In the genomic region with DNA sequence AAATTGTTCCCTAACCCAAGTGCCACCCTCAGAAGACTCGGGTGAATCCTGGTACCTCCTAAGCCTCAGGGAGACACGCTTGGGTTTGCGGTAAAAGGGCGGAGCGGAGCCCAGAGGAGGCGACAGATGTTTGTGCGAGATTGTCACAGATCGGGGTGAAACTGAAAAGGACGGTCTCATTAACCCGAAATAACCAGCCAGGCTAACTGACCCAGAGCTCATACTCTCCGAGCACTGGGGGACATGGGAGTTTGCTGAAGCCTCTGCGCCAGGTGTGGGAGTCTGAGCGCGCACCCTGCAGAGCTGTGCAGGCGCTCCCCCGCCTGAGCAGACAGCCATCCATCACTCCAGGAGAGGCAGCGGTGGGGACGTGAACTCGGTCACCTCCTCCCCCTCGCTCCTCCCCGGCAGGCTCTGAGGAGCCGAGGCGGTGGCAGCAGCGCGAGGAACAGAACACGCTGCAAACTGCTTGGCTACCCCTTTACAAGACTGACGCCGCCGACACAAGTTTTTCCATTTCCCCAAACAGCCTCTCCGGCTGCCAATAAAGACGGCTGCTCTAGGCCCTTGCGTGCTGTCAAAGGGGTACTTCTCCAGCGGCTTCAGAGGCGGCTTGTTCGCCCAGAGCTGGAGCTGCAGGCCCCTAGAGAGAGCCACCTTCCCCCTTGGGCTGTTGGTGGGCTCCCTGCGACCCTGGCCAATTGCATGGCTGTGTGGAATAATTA, we compare ENCODE assay signal across 1 cellular context.
TF ChIP-seq lines count a peak whose summit lies in the region.

No MANE protein-coding gene starts in this region.

TF ChIP-seq in K562, 482 proteins besides CTCF, POLR2A, EP300 and RAD21 (continued from another document and continues in another):
- TF ChIP-seq, protein P1, sequence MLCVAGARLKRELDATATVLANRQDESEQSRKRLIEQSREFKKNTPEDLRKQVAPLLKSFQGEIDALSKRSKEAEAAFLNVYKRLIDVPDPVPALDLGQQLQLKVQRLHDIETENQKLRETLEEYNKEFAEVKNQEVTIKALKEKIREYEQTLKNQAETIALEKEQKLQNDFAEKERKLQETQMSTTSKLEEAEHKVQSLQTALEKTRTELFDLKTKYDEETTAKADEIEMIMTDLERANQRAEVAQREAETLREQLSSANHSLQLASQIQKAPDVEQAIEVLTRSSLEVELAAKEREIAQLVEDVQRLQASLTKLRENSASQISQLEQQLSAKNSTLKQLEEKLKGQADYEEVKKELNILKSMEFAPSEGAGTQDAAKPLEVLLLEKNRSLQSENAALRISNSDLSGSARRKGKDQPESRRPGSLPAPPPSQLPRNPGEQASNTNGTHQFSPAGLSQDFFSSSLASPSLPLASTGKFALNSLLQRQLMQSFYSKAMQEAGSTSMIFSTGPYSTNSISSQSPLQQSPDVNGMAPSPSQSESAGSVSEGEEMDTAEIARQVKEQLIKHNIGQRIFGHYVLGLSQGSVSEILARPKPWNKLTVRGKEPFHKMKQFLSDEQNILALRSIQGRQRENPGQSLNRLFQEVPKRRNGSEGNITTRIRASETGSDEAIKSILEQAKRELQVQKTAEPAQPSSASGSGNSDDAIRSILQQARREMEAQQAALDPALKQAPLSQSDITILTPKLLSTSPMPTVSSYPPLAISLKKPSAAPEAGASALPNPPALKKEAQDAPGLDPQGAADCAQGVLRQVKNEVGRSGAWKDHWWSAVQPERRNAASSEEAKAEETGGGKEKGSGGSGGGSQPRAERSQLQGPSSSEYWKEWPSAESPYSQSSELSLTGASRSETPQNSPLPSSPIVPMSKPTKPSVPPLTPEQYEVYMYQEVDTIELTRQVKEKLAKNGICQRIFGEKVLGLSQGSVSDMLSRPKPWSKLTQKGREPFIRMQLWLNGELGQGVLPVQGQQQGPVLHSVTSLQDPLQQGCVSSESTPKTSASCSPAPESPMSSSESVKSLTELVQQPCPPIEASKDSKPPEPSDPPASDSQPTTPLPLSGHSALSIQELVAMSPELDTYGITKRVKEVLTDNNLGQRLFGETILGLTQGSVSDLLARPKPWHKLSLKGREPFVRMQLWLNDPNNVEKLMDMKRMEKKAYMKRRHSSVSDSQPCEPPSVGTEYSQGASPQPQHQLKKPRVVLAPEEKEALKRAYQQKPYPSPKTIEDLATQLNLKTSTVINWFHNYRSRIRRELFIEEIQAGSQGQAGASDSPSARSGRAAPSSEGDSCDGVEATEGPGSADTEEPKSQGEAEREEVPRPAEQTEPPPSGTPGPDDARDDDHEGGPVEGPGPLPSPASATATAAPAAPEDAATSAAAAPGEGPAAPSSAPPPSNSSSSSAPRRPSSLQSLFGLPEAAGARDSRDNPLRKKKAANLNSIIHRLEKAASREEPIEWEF (CRISPR knock-in tag; IDR thresholded peaks at IDR 0.05): no peak; the same call in 1 of the 2 replicates
- TF ChIP-seq SOX6 (IDR thresholded peaks at IDR 0.05): peak; percentile 92
- TF ChIP-seq TBP (optimal IDR thresholded peaks at IDR 0.05; ENCODE audit: low read depth, low read length): peak; percentile 43
- TF ChIP-seq MYBL2 (IDR thresholded peaks at IDR 0.05; ENCODE audit: low read depth): no peak
- TF ChIP-seq MYBL2 (CRISPR knock-in tag; IDR thresholded peaks at IDR 0.05; ENCODE audit: borderline replicate concordance): no peak
- TF ChIP-seq NFIC (IDR thresholded peaks at IDR 0.05): peak; percentile 85
- TF ChIP-seq PHB (CRISPR knock-in tag; IDR thresholded peaks at IDR 0.05): peak; percentile 82; the same call in 1 of the 2 replicates
- peak; percentile 90 for TF ChIP-seq TARDBP (IDR thresholded peaks at IDR 0.05)
- TF ChIP-seq XRCC5 (IDR thresholded peaks at IDR 0.05; ENCODE audit: low read depth, low read length): peak; percentile 96
- TF ChIP-seq TEAD2 (tag; IDR thresholded peaks at IDR 0.05): no peak
- TF ChIP-seq CCNT2 (IDR thresholded peaks at IDR 0.05; ENCODE audit: borderline replicate concordance, extremely low read depth, insufficient read length, low read depth, low read length): peak; percentile 99
- no peak for TF ChIP-seq EZH2 (IDR thresholded peaks at IDR 0.05; ENCODE audit: borderline replicate concordance, low read depth, low read length)
- no peak for TF ChIP-seq ZNF408 (CRISPR knock-in tag; IDR thresholded peaks at IDR 0.05; ENCODE audit: low read depth)
- peak; percentile 96 for TF ChIP-seq HDAC3 (IDR thresholded peaks at IDR 0.05; ENCODE audit: borderline replicate concordance, partially characterized antibody)
- TF ChIP-seq, protein P2, sequence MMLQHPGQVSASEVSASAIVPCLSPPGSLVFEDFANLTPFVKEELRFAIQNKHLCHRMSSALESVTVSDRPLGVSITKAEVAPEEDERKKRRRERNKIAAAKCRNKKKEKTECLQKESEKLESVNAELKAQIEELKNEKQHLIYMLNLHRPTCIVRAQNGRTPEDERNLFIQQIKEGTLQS (IDR thresholded peaks at IDR 0.05): no peak
- TF ChIP-seq, protein P2 (CRISPR knock-in tag; conservative IDR thresholded peaks at IDR 0.05): peak; percentile 50; the same call in 1 of the 2 replicates
- TF ChIP-seq ELF1 (tag; IDR thresholded peaks at IDR 0.05): no peak
- no peak for TF ChIP-seq ZNF436 (CRISPR knock-in tag; IDR thresholded peaks at IDR 0.05)
- peak; percentile 55 for TF ChIP-seq GABPB1 (CRISPR knock-in tag; IDR thresholded peaks at IDR 0.05)
- TF ChIP-seq RBM34 (IDR thresholded peaks at IDR 0.05; ENCODE audit: borderline replicate concordance, insufficient read depth, low read length): no peak
- TF ChIP-seq PHF8 (IDR thresholded peaks at IDR 0.05; ENCODE audit: borderline replicate concordance, low read length): peak; percentile 53; the same call in 1 of the 2 replicates
- TF ChIP-seq, protein P3, sequence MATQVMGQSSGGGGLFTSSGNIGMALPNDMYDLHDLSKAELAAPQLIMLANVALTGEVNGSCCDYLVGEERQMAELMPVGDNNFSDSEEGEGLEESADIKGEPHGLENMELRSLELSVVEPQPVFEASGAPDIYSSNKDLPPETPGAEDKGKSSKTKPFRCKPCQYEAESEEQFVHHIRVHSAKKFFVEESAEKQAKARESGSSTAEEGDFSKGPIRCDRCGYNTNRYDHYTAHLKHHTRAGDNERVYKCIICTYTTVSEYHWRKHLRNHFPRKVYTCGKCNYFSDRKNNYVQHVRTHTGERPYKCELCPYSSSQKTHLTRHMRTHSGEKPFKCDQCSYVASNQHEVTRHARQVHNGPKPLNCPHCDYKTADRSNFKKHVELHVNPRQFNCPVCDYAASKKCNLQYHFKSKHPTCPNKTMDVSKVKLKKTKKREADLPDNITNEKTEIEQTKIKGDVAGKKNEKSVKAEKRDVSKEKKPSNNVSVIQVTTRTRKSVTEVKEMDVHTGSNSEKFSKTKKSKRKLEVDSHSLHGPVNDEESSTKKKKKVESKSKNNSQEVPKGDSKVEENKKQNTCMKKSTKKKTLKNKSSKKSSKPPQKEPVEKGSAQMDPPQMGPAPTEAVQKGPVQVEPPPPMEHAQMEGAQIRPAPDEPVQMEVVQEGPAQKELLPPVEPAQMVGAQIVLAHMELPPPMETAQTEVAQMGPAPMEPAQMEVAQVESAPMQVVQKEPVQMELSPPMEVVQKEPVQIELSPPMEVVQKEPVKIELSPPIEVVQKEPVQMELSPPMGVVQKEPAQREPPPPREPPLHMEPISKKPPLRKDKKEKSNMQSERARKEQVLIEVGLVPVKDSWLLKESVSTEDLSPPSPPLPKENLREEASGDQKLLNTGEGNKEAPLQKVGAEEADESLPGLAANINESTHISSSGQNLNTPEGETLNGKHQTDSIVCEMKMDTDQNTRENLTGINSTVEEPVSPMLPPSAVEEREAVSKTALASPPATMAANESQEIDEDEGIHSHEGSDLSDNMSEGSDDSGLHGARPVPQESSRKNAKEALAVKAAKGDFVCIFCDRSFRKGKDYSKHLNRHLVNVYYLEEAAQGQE (CRISPR knock-in tag; IDR thresholded peaks at IDR 0.05; ENCODE audit: low read depth): no peak; the same call in 1 of the 2 replicates
- TF ChIP-seq, protein P4, sequence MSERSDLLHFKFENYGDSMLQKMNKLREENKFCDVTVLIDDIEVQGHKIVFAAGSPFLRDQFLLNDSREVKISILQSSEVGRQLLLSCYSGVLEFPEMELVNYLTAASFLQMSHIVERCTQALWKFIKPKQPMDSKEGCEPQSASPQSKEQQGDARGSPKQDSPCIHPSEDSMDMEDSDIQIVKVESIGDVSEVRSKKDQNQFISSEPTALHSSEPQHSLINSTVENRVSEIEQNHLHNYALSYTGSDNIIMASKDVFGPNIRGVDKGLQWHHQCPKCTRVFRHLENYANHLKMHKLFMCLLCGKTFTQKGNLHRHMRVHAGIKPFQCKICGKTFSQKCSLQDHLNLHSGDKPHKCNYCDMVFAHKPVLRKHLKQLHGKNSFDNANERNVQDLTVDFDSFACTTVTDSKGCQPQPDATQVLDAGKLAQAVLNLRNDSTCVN (CRISPR knock-in tag; IDR thresholded peaks at IDR 0.05): no peak
- no peak for TF ChIP-seq CCAR2 (IDR thresholded peaks at IDR 0.05; ENCODE audit: low read depth, low read length)
- TF ChIP-seq, protein P5, sequence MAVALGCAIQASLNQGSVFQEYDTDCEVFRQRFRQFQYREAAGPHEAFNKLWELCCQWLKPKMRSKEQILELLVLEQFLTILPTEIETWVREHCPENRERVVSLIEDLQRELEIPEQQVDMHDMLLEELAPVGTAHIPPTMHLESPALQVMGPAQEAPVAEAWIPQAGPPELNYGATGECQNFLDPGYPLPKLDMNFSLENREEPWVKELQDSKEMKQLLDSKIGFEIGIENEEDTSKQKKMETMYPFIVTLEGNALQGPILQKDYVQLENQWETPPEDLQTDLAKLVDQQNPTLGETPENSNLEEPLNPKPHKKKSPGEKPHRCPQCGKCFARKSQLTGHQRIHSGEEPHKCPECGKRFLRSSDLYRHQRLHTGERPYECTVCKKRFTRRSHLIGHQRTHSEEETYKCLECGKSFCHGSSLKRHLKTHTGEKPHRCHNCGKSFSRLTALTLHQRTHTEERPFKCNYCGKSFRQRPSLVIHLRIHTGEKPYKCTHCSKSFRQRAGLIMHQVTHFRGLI (CRISPR knock-in tag; IDR thresholded peaks at IDR 0.05): no peak
- TF ChIP-seq, protein P6, sequence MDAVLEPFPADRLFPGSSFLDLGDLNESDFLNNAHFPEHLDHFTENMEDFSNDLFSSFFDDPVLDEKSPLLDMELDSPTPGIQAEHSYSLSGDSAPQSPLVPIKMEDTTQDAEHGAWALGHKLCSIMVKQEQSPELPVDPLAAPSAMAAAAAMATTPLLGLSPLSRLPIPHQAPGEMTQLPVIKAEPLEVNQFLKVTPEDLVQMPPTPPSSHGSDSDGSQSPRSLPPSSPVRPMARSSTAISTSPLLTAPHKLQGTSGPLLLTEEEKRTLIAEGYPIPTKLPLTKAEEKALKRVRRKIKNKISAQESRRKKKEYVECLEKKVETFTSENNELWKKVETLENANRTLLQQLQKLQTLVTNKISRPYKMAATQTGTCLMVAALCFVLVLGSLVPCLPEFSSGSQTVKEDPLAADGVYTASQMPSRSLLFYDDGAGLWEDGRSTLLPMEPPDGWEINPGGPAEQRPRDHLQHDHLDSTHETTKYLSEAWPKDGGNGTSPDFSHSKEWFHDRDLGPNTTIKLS (IDR thresholded peaks at IDR 0.05; ENCODE audit: borderline replicate concordance, low read depth): peak; percentile 20; the same call in 1 of the 2 replicates
- no peak for TF ChIP-seq CBX8 (IDR thresholded peaks at IDR 0.05; ENCODE audit: borderline replicate concordance, extremely low read depth, low read depth, low read length, poor library complexity, severe bottlenecking)
- TF ChIP-seq ZBTB17 (CRISPR knock-in tag; IDR thresholded peaks at IDR 0.05): peak; percentile 83
- TF ChIP-seq, protein P7, sequence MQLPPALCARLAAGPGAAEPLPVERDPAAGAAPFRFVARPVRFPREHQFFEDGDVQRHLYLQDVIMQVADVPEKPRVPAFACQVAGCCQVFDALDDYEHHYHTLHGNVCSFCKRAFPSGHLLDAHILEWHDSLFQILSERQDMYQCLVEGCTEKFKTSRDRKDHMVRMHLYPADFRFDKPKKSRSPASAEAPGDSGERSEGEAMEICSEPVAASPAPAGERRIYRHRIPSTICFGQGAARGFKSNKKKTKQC (CRISPR knock-in tag; IDR thresholded peaks at IDR 0.05): peak; percentile 83; the same call in 1 of the 2 replicates
- TF ChIP-seq, protein P8, sequence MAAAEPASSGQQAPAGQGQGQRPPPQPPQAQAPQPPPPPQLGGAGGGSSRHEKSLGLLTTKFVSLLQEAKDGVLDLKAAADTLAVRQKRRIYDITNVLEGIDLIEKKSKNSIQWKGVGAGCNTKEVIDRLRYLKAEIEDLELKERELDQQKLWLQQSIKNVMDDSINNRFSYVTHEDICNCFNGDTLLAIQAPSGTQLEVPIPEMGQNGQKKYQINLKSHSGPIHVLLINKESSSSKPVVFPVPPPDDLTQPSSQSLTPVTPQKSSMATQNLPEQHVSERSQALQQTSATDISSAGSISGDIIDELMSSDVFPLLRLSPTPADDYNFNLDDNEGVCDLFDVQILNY (CRISPR knock-in tag; IDR thresholded peaks at IDR 0.05): no peak
- TF ChIP-seq ZNF77 (CRISPR knock-in tag; IDR thresholded peaks at IDR 0.05): no peak
- TF ChIP-seq ZNF586 (CRISPR knock-in tag; conservative IDR thresholded peaks at IDR 0.05): no peak
- TF ChIP-seq KLF1 (tag; IDR thresholded peaks at IDR 0.05): peak; percentile 96
- TF ChIP-seq ZNF263 (CRISPR knock-in tag; IDR thresholded peaks at IDR 0.05; ENCODE audit: borderline replicate concordance): peak; percentile 97
- TF ChIP-seq DMBX1 (CRISPR knock-in tag; IDR thresholded peaks at IDR 0.05; ENCODE audit: borderline replicate concordance): peak; percentile 54
- peak; percentile 95; the same call in 1 of the 2 replicates for TF ChIP-seq ESRRA (IDR thresholded peaks at IDR 0.05; ENCODE audit: borderline replicate concordance, low read depth)
- TF ChIP-seq DPF2 (IDR thresholded peaks at IDR 0.05): peak; percentile 99
- peak; percentile 81 for TF ChIP-seq NFATC3 (IDR thresholded peaks at IDR 0.05)
- TF ChIP-seq, protein P9, sequence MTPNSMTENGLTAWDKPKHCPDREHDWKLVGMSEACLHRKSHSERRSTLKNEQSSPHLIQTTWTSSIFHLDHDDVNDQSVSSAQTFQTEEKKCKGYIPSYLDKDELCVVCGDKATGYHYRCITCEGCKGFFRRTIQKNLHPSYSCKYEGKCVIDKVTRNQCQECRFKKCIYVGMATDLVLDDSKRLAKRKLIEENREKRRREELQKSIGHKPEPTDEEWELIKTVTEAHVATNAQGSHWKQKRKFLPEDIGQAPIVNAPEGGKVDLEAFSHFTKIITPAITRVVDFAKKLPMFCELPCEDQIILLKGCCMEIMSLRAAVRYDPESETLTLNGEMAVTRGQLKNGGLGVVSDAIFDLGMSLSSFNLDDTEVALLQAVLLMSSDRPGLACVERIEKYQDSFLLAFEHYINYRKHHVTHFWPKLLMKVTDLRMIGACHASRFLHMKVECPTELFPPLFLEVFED (CRISPR knock-in tag; conservative IDR thresholded peaks at IDR 0.05): peak; percentile 43; the same call in 1 of the 2 replicates
- peak; percentile 97 for TF ChIP-seq NCOA1 (IDR thresholded peaks at IDR 0.05; ENCODE audit: low read depth)
- TF ChIP-seq MEIS2 (IDR thresholded peaks at IDR 0.05; ENCODE audit: partially characterized antibody): peak; percentile 100
- TF ChIP-seq, protein P10, sequence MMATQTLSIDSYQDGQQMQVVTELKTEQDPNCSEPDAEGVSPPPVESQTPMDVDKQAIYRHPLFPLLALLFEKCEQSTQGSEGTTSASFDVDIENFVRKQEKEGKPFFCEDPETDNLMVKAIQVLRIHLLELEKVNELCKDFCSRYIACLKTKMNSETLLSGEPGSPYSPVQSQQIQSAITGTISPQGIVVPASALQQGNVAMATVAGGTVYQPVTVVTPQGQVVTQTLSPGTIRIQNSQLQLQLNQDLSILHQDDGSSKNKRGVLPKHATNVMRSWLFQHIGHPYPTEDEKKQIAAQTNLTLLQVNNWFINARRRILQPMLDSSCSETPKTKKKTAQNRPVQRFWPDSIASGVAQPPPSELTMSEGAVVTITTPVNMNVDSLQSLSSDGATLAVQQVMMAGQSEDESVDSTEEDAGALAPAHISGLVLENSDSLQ (IDR thresholded peaks at IDR 0.05): peak; percentile 98
- no peak for TF ChIP-seq ZNF785 (CRISPR knock-in tag; IDR thresholded peaks at IDR 0.05)
